ENCODE assay signal across 1 cellular context in the genomic region with DNA sequence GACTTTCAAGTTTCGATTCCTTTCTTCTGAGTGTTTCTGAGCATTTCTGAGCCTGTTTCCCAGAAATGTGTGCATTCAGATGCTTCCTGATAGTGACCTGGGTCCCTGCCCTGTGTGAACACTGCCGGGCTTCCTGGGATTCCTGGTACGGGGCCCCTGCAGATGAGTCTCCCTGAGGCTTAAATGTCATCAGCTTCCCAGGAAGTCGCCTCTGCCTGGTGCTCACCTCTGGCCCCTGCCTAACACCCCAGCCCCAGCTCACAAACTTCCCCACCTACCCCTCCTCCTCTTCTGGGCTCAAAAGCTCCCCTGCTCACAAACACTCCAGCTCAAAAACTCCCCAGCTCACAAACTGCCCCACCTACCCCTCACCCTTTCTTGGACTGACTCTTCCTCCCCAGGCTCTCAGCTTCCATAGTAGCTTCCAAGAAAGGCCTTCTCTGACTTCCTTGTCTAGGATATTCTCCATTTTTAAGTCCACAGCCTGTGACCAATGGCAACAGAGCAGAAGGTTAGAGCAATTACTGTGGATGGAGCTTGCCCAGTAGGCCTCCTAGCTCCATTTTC.
TF ChIP-seq lines count a peak whose summit lies in the region.

No MANE protein-coding gene starts in this region.

TF ChIP-seq in HepG2, 621 proteins besides CTCF, POLR2A, EP300 and RAD21 (continued from another document and continues in another):
- no peak for TF ChIP-seq SNAPC4 (CRISPR knock-in tag; IDR thresholded peaks at IDR 0.05)
- TF ChIP-seq, protein P1, sequence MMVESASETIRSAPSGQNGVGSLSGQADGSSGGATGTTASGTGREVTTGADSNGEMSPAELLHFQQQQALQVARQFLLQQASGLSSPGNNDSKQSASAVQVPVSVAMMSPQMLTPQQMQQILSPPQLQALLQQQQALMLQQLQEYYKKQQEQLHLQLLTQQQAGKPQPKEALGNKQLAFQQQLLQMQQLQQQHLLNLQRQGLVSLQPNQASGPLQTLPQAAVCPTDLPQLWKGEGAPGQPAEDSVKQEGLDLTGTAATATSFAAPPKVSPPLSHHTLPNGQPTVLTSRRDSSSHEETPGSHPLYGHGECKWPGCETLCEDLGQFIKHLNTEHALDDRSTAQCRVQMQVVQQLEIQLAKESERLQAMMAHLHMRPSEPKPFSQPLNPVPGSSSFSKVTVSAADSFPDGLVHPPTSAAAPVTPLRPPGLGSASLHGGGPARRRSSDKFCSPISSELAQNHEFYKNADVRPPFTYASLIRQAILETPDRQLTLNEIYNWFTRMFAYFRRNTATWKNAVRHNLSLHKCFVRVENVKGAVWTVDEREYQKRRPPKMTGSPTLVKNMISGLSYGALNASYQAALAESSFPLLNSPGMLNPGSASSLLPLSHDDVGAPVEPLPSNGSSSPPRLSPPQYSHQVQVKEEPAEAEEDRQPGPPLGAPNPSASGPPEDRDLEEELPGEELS (CRISPR knock-in tag; IDR thresholded peaks at IDR 0.05) = peak; percentile 48
- TF ChIP-seq SCMH1 (CRISPR knock-in tag; IDR thresholded peaks at IDR 0.05; ENCODE audit: borderline replicate concordance) = no peak
- TF ChIP-seq THRA (CRISPR knock-in tag; IDR thresholded peaks at IDR 0.05; ENCODE audit: borderline replicate concordance) = peak; percentile 45; the same call in 1 of the 2 replicates
- TF ChIP-seq, protein P2, sequence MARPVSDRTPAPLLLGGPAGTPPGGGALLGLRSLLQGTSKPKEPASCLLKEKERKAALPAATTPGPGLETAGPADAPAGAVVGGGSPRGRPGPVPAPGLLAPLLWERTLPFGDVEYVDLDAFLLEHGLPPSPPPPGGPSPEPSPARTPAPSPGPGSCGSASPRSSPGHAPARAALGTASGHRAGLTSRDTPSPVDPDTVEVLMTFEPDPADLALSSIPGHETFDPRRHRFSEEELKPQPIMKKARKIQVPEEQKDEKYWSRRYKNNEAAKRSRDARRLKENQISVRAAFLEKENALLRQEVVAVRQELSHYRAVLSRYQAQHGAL (CRISPR knock-in tag; IDR thresholded peaks at IDR 0.05; ENCODE audit: not compliant biosample characterization) = no peak
- TF ChIP-seq CERS6 (CRISPR knock-in tag; IDR thresholded peaks at IDR 0.05) = no peak
- TF ChIP-seq ZBTB39 (CRISPR knock-in tag; IDR thresholded peaks at IDR 0.05) = no peak
- TF ChIP-seq, protein P3, sequence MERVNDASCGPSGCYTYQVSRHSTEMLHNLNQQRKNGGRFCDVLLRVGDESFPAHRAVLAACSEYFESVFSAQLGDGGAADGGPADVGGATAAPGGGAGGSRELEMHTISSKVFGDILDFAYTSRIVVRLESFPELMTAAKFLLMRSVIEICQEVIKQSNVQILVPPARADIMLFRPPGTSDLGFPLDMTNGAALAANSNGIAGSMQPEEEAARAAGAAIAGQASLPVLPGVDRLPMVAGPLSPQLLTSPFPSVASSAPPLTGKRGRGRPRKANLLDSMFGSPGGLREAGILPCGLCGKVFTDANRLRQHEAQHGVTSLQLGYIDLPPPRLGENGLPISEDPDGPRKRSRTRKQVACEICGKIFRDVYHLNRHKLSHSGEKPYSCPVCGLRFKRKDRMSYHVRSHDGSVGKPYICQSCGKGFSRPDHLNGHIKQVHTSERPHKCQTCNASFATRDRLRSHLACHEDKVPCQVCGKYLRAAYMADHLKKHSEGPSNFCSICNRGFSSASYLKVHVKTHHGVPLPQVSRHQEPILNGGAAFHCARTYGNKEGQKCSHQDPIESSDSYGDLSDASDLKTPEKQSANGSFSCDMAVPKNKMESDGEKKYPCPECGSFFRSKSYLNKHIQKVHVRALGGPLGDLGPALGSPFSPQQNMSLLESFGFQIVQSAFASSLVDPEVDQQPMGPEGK (CRISPR knock-in tag; IDR thresholded peaks at IDR 0.05) = peak; percentile 63
- peak; percentile 60; the same call in 1 of the 2 replicates for TF ChIP-seq GLI4 (CRISPR knock-in tag; IDR thresholded peaks at IDR 0.05; ENCODE audit: borderline replicate concordance)
- no peak for TF ChIP-seq NPAS2 (CRISPR knock-in tag; IDR thresholded peaks at IDR 0.05; ENCODE audit: borderline replicate concordance)
- TF ChIP-seq NR2F6 (IDR thresholded peaks at IDR 0.05) = peak; percentile 72; the same call in 1 of the 2 replicates
- TF ChIP-seq NR2F6 (CRISPR knock-in tag; IDR thresholded peaks at IDR 0.05) = peak; percentile 75
- TF ChIP-seq, protein P4, sequence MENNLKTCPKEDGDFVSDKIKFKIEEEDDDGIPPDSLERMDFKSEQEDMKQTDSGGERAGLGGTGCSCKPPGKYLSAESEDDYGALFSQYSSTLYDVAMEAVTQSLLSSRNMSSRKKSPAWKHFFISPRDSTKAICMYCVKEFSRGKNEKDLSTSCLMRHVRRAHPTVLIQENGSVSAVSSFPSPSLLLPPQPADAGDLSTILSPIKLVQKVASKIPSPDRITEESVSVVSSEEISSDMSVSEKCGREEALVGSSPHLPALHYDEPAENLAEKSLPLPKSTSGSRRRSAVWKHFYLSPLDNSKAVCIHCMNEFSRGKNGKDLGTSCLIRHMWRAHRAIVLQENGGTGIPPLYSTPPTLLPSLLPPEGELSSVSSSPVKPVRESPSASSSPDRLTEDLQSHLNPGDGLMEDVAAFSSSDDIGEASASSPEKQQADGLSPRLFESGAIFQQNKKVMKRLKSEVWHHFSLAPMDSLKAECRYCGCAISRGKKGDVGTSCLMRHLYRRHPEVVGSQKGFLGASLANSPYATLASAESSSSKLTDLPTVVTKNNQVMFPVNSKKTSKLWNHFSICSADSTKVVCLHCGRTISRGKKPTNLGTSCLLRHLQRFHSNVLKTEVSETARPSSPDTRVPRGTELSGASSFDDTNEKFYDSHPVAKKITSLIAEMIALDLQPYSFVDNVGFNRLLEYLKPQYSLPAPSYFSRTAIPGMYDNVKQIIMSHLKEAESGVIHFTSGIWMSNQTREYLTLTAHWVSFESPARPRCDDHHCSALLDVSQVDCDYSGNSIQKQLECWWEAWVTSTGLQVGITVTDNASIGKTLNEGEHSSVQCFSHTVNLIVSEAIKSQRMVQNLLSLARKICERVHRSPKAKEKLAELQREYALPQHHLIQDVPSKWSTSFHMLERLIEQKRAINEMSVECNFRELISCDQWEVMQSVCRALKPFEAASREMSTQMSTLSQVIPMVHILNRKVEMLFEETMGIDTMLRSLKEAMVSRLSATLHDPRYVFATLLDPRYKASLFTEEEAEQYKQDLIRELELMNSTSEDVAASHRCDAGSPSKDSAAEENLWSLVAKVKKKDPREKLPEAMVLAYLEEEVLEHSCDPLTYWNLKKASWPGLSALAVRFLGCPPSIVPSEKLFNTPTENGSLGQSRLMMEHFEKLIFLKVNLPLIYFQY (CRISPR knock-in tag; IDR thresholded peaks at IDR 0.05; ENCODE audit: borderline replicate concordance) = no peak; the same call in 1 of the 2 replicates
- TF ChIP-seq, protein P5, sequence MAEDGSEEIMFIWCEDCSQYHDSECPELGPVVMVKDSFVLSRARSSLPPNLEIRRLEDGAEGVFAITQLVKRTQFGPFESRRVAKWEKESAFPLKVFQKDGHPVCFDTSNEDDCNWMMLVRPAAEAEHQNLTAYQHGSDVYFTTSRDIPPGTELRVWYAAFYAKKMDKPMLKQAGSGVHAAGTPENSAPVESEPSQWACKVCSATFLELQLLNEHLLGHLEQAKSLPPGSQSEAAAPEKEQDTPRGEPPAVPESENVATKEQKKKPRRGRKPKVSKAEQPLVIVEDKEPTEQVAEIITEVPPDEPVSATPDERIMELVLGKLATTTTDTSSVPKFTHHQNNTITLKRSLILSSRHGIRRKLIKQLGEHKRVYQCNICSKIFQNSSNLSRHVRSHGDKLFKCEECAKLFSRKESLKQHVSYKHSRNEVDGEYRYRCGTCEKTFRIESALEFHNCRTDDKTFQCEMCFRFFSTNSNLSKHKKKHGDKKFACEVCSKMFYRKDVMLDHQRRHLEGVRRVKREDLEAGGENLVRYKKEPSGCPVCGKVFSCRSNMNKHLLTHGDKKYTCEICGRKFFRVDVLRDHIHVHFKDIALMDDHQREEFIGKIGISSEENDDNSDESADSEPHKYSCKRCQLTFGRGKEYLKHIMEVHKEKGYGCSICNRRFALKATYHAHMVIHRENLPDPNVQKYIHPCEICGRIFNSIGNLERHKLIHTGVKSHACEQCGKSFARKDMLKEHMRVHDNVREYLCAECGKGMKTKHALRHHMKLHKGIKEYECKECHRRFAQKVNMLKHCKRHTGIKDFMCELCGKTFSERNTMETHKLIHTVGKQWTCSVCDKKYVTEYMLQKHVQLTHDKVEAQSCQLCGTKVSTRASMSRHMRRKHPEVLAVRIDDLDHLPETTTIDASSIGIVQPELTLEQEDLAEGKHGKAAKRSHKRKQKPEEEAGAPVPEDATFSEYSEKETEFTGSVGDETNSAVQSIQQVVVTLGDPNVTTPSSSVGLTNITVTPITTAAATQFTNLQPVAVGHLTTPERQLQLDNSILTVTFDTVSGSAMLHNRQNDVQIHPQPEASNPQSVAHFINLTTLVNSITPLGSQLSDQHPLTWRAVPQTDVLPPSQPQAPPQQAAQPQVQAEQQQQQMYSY (CRISPR knock-in tag; IDR thresholded peaks at IDR 0.05) = peak; percentile 59; the same call in 1 of the 2 replicates
- TF ChIP-seq ZNF720 (CRISPR knock-in tag; IDR thresholded peaks at IDR 0.05) = no peak
- 0 out of 2 replicates have a peak, but pooled peaks have one; percentile 8 for TF ChIP-seq ZNF281 (CRISPR knock-in tag; IDR thresholded peaks at IDR 0.05; ENCODE audit: borderline replicate concordance)
- TF ChIP-seq ZNF350 (CRISPR knock-in tag; IDR thresholded peaks at IDR 0.05; ENCODE audit: borderline replicate concordance, low read depth) = peak; percentile 71
